In the genomic region with DNA sequence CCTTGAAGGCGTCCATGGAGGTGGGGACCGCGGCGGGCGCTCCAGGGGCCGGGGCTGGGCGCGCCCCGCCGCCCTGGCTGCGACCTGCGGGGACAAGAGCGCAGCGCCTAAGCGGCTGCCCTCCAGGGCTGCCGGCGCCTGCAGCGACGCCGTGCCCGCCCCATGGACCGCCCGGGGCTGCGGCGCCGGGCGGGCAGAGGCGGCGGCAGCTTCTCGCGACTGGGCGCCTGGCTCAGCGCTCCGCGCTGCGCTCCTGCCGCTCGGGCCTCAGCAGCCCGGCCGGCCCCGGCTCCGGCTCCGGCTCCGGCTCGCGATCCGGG, we compare ENCODE assay signal across 9 cellular contexts. TPM values are rescaled to one million over a fixed set of nuclear protein-coding genes. Genes with fewer than 3 reads are reported as not detected.
DNase-seq lines count a peak whose midpoint lies in the region; ATAC-seq, FAIRE-seq and TF ChIP-seq lines count a peak whose summit lies in the region.
"Had no signal": no experiment of that assay in that cellular context is flagged by ENCODE, and none has a peak within 500 bp of the region (broad histone marks: within the 10 kb centered on the region; RNA-seq: fewer than 3 reads in every experiment).

No MANE protein-coding gene starts in this region.

- H3K27ac Mint-ChIP-seq in Caco-2 (ENCODE audit: unreplicated experiment): no peak overlapping the region
- no peak overlapping the region for H3K27ac Mint-ChIP-seq in effector memory CD8-positive, alpha-beta T cell

- DNase-seq in Caco-2 (no peak), MG63 (no peak), epithelial cell of proximal tubule (ENCODE audit: low read depth) (no peak), pancreas (no peak)
- no peak for DNase-seq in effector memory CD8-positive, alpha-beta T cell
- DNase-seq: NCI-H1105 had no signal

- H3K36me3 Mint-ChIP-seq in Caco-2 (ENCODE audit: insufficient read depth, unreplicated experiment): peaks cover 67% of the 10 kb centered on the region
- no peaks in the 10 kb centered on the region for H3K36me3 Mint-ChIP-seq in effector memory CD8-positive, alpha-beta T cell (ENCODE audit: insufficient read depth)

- H3K36me3 ChIP-seq in Caco-2 (ENCODE audit: control insufficient read depth, insufficient read depth, low read length) (peaks cover 3% of the 10 kb centered on the region), MG63 (peaks cover 56% of the 10 kb centered on the region), pancreas (no peaks in the 10 kb centered on the region)

- no peak for FAIRE-seq in pancreas (lab: Jason Lieb, UNC)

- H3K4me3 ChIP-seq in Caco-2 (ENCODE audit: low read depth, low read length): peak overlapping the region; percentile 83
- H3K4me3 ChIP-seq in MG63: peak overlapping the region; percentile 95
- peak overlapping the region; percentile 49 for H3K4me3 ChIP-seq in epithelial cell of proximal tubule (ENCODE audit: low read depth, low read length)
- peak overlapping the region; percentile 7 to 56 (median 22) for H3K4me3 ChIP-seq in pancreas

- POLR2A ChIA-PET in Caco-2 (lab: Charles Lee): interaction anchor here (0.5 to 1.0 kb wide), 4 partner anchors 9 to 142 kb away, joined by 3 to 7 read pairs (median 5); no protein-coding TSS in a partner anchor

- WGBS in pancreas, 2 donors: 0 to 1% methylated on average over 10 to 47 of the region's 47 CpGs

- H3K9me3 ChIP-seq in Caco-2 (no peaks in the 10 kb centered on the region), MG63 (no peaks in the 10 kb centered on the region; the same call in 1 of the 2 replicates), pancreas (no peaks in the 10 kb centered on the region)

- H3K4me1 ChIP-seq in Caco-2 (peaks cover 27% of the 10 kb centered on the region), pancreas (peaks cover 0 to 22% (median 6%) of the 10 kb centered on the region in 3 donors)

- CTCF ChIA-PET in Caco-2 (lab: Charles Lee): interaction anchor here (0.6 kb wide), 1 partner anchor 9 kb away, joined by 3 read pairs; no protein-coding TSS in a partner anchor

- peak overlapping the region; percentile 89 for H3K4me3 Mint-ChIP-seq in Caco-2 (ENCODE audit: unreplicated experiment)
- no peak overlapping the region for H3K4me3 Mint-ChIP-seq in effector memory CD8-positive, alpha-beta T cell

- H3K27me3 ChIP-seq in Caco-2 (replicated peaks; ENCODE audit: control insufficient read depth, insufficient read depth, low read length) (no peaks in the 10 kb centered on the region), MG63 (no peaks in the 10 kb centered on the region), pancreas (peaks cover 4 to 70% (median 30%) of the 10 kb centered on the region in 4 donors)

- intact Hi-C loops in Caco-2 (cut with micrococcal nuclease; ENCODE audit: unreplicated experiment) (loop anchor here (1.0 to 10.0 kb wide), 4 partner anchors 100 to 298 kb away; no protein-coding TSS in a partner anchor), pancreas (cut with DNase I) (no loop called here)

- H3K27me3 Mint-ChIP-seq in Caco-2 (ENCODE audit: insufficient read depth, unreplicated experiment): no peaks in the 10 kb centered on the region
- H3K27me3 Mint-ChIP-seq in effector memory CD8-positive, alpha-beta T cell: peaks cover 81 to 95% of the 10 kb centered on the region in 2 donors

- H3K27ac ChIP-seq in pancreas: no peak overlapping the region

- peaks cover 12% of the 10 kb centered on the region for H3K9me3 Mint-ChIP-seq in Caco-2 (ENCODE audit: unreplicated experiment)
- no peaks in the 10 kb centered on the region for H3K9me3 Mint-ChIP-seq in effector memory CD8-positive, alpha-beta T cell

- no peak for TF ChIP-seq CTCF in Caco-2 (IDR thresholded peaks at IDR 0.05; ENCODE audit: insufficient read depth in 1 of 2, low read depth in 1 of 2, low read length in 1 of 2, severe bottlenecking in 1 of 2, unreplicated experiment in 1 of 2)
- no peak for TF ChIP-seq CTCF in epithelial cell of proximal tubule (conservative IDR thresholded peaks at IDR 0.05; ENCODE audit: low read depth, low read length)
- TF ChIP-seq CTCF in pancreas (IDR thresholded peaks at IDR 0.05): no peak

- peak; percentile 15 to 55 (median 26) for ATAC-seq in pancreas
- ATAC-seq in HG03439 (IDR thresholded peaks at IDR 0.05; ENCODE audit: unreplicated experiment): no peak
- ATAC-seq in effector memory CD8-positive, alpha-beta T cell (replicated peaks): no peak
- no peak for ATAC-seq in HG02852 (IDR thresholded peaks at IDR 0.05; ENCODE audit: unreplicated experiment)
- no peak for ATAC-seq in HG03354 (IDR thresholded peaks at IDR 0.05; ENCODE audit: poor library complexity, severe bottlenecking, unreplicated experiment)

- peaks cover 34% of the 10 kb centered on the region for H3K4me1 Mint-ChIP-seq in Caco-2 (ENCODE audit: low read depth, unreplicated experiment)
- peaks cover 12 to 24% of the 10 kb centered on the region in 2 donors for H3K4me1 Mint-ChIP-seq in effector memory CD8-positive, alpha-beta T cell (ENCODE audit: low read depth in 2 of 2)

- BruUV-seq in Caco-2 (replicated peaks; lab: Mats Ljungman, UMichigan): no TSS peak

RNA-seq across cellular contexts. Expression of gene PITX1, which starts 0.2 kb away (rescaled TPM):
- total RNA-seq in Caco-2 (2022) (114 and 117 TPM in 2 replicates), epithelial cell of proximal tubule (0.14 and 1.6 TPM in 2 replicates), pancreas (under 1 TPM in 2 of 6 donors, not detected in 4; 0.19 to 0.28 TPM)
- 217 and 372 TPM in 2 replicates for total RNA-seq in MG63 (2014; rRNA removed; shearing (Covaris generic); ENCODE audit: low replicate concordance)
- under 1 TPM; 0.12 to 0.15 TPM for polyA plus RNA-seq in pancreas

Comparison
In these comparisons a context has a peak if more than half of its experiments do, and no peak if none do; other contexts are left out.
1. H3K4me3 ChIP-seq: peak in every context shown above with its lines; median percentile 95 in MG63; 83 in Caco-2; 49 in epithelial cell of proximal tubule; 22 in pancreas.
2. ATAC-seq: peak in pancreas (4 of 4); none in HG03439 (single experiment), effector memory CD8-positive, alpha-beta T cell (single experiment), HG02852 (single experiment) and HG03354 (single experiment).
3. RNA of gene PITX1, which starts 0.2 kb away (total RNA-seq): 217 to 372 TPM in MG63 and 114 to 117 TPM in Caco-2; 0.14 to 1.6 TPM in epithelial cell of proximal tubule and 0.19 to 0.28 TPM in pancreas; every median in the first group is over 10 times any median in the second.